9 cellular contexts compared by ENCODE assay signal in genomic region chr10:73940634-73941221, GRCh38. TPM values are rescaled to one million over a fixed set of nuclear protein-coding genes. Genes with fewer than 3 reads are reported as not detected.
DNase-seq lines count a peak whose midpoint lies in the region; ATAC-seq and TF ChIP-seq lines count a peak whose summit lies in the region.
"Had no signal": no experiment of that assay in that cellular context is flagged by ENCODE, and none has a peak within 500 bp of the region (broad histone marks: within the 10 kb centered on the region; RNA-seq: fewer than 3 reads in every experiment).

No MANE protein-coding gene starts in this region.

- H3K36me3 ChIP-seq in breast epithelium, result no peaks in the 10 kb centered on the region

- H3K36me3 Mint-ChIP-seq in CD4-positive, alpha-beta T cell (ENCODE audit: low read depth), result no peaks in the 10 kb centered on the region
- peaks cover 11% of the 10 kb centered on the region for H3K36me3 Mint-ChIP-seq in WTC11
- H3K36me3 Mint-ChIP-seq: activated naive CD8-positive, alpha-beta T cell had no signal

- no peaks in the 10 kb centered on the region for H3K27me3 ChIP-seq in CD4-positive, alpha-beta T cell (ENCODE audit: control insufficient read depth, insufficient read depth, low read length)
- H3K27me3 ChIP-seq in breast epithelium, result no peaks in the 10 kb centered on the region

- H3K27ac Mint-ChIP-seq in CD4-positive, alpha-beta T cell, result no peak overlapping the region
- H3K27ac Mint-ChIP-seq in WTC11, result no peak overlapping the region
- H3K27ac Mint-ChIP-seq: activated naive CD8-positive, alpha-beta T cell had no signal

- peak overlapping the region; percentile 15 to 45 (median 23) for H3K4me3 ChIP-seq in breast epithelium

- TF ChIP-seq POLR2A in breast epithelium (IDR thresholded peaks at IDR 0.05), result no peak

- H3K27me3 Mint-ChIP-seq in CD4-positive, alpha-beta T cell, result no peaks in the 10 kb centered on the region
- H3K27me3 Mint-ChIP-seq in WTC11 (ENCODE audit: low read depth), result peaks cover 7% of the 10 kb centered on the region

- ATAC-seq in CD4-positive, alpha-beta T cell (ENCODE audit: poor library complexity), result peak; percentile 100
- peak; percentile 53 for ATAC-seq in GM21390 (IDR thresholded peaks at IDR 0.05; ENCODE audit: unreplicated experiment)
- ATAC-seq in WTC11, result peak; percentile 98

- POLR2A ChIA-PET in CD4-positive, alpha-beta T cell (lab: Charles Lee), result interaction anchor here (0.6 to 2.2 kb wide), 9 partner anchors 12 to 94 kb away, joined by 3 to 19 read pairs (median 3); no protein-coding TSS in a partner anchor
- POLR2A ChIA-PET in WTC11 (lab: Charles Lee), result interaction anchor here (0.6 to 2.2 kb wide), 3 partner anchors 8 to 54 kb away, joined by 3 to 7 read pairs (median 5); no protein-coding TSS in a partner anchor

- no peaks in the 10 kb centered on the region for H3K9me3 ChIP-seq in CD4-positive, alpha-beta T cell (ENCODE audit: control insufficient read depth, low read length)
- no peaks in the 10 kb centered on the region for H3K9me3 ChIP-seq in breast epithelium

- H3K4me3 Mint-ChIP-seq in CD4-positive, alpha-beta T cell, result no peak overlapping the region
- peak overlapping the region; percentile 33 for H3K4me3 Mint-ChIP-seq in WTC11
- H3K4me3 Mint-ChIP-seq: activated naive CD8-positive, alpha-beta T cell had no signal

- peak; percentile 71 to 87 (median 82) for DNase-seq in CD4-positive, alpha-beta T cell
- peak; percentile 71 for DNase-seq in M059J (ENCODE audit: low read depth)
- peak; percentile 89 for DNase-seq in WTC11 (ENCODE audit: low spot score)
- DNase-seq in breast epithelium (ENCODE audit: low spot score in 2 of 2), result peak; percentile 77 to 80
- DNase-seq in islet precursor cell, result peak; percentile 89
- DNase-seq in stimulated activated CD4-positive, alpha-beta T cell treated with anti-CD3 and anti-CD28 coated beads, Interleukin-12 subunit alpha, Interleukin-12 subunit beta, amount 100 ng/mL, for 48 hours (ENCODE audit: low read depth in 2 of 3, low spot score in 1 of 3), result peak; percentile 61 to 89 (median 80)
- DNase-seq in SW 1271 (lab: John Stamatoyannopoulos, UW), result no peak

- no peaks in the 10 kb centered on the region for H3K9me3 Mint-ChIP-seq in CD4-positive, alpha-beta T cell
- H3K9me3 Mint-ChIP-seq in WTC11, result peaks cover 15% of the 10 kb centered on the region

- H3K4me1 ChIP-seq in breast epithelium, result peaks cover 0 to 3% of the 10 kb centered on the region in 2 donors

- no peak overlapping the region for H3K27ac ChIP-seq in CD4-positive, alpha-beta T cell (ENCODE audit: low read depth, low read length)
- peak overlapping the region; percentile 71 to 83 for H3K27ac ChIP-seq in breast epithelium

- intact Hi-C loops in CD4-positive, alpha-beta T cell (cut with DNase I, micrococcal nuclease), result loop anchor here (1.0 to 5.0 kb wide), 5 partner anchors 54 to 140 kb away; no protein-coding TSS in a partner anchor
- intact Hi-C loops in breast epithelium (cut with DNase I; ENCODE audit: low total_unique reads), result loop anchor here (10.0 kb wide), 1 partner anchor 56 kb away; no protein-coding TSS in a partner anchor

- peaks cover 8% of the 10 kb centered on the region for H3K4me1 Mint-ChIP-seq in CD4-positive, alpha-beta T cell (ENCODE audit: low read depth)
- peaks cover 10% of the 10 kb centered on the region for H3K4me1 Mint-ChIP-seq in WTC11

- peak; percentile 95 for TF ChIP-seq CTCF in CD4-positive, alpha-beta T cell (IDR thresholded peaks at IDR 0.05)
- peak; percentile 53 for TF ChIP-seq CTCF in WTC11 (IDR thresholded peaks at IDR 0.05)
- peak; percentile 80 to 97 (median 94) for TF ChIP-seq CTCF in breast epithelium (IDR thresholded peaks at IDR 0.05)

- CTCF ChIA-PET in CD4-positive, alpha-beta T cell (lab: Charles Lee), result interaction anchor here (0.6 to 3.7 kb wide), 36 partner anchors 10 to 141 kb away, joined by 3 to 62 read pairs (median 4); partner anchors contain the start of gene CAMK2G
- CTCF ChIA-PET in WTC11 (lab: Charles Lee), result interaction anchor here (0.5 to 7.5 kb wide), 44 partner anchors 9 to 184 kb away, joined by 3 to 155 read pairs (median 4); partner anchors contain the start of genes CAMK2G, CHCHD1, PLAU and VCL

TF ChIP-seq in WTC11, 78 proteins besides CTCF, POLR2A, EP300 and RAD21:
- TF ChIP-seq ZNF423 (CRISPR knock-in tag; IDR thresholded peaks at IDR 0.05), result no peak
- no peak for TF ChIP-seq IRF1 (CRISPR knock-in tag; IDR thresholded peaks at IDR 0.05)
- no peak for TF ChIP-seq NFATC4 (CRISPR knock-in tag; IDR thresholded peaks at IDR 0.05)
- 0 out of 2 replicates have a peak, but pooled peaks have one; percentile 45 for TF ChIP-seq HMGXB4 (CRISPR knock-in tag; IDR thresholded peaks at IDR 0.05)
- peak; percentile 60 for TF ChIP-seq MAX (CRISPR knock-in tag; IDR thresholded peaks at IDR 0.05)
- no peak for TF ChIP-seq ZNF232 (CRISPR knock-in tag; IDR thresholded peaks at IDR 0.05)

RNA-seq across cellular contexts. Expression of gene PLAU, which starts 29.8 kb away (rescaled TPM):
- not detected for total RNA-seq in CD4-positive, alpha-beta T cell
- total RNA-seq in M059J (2014; rRNA removed; shearing (Covaris generic)), result 264 and 272 TPM in 2 replicates
- 15.0 to 18.0 TPM (median 16.2 TPM) in 3 replicates for total RNA-seq in WTC11 (2021)
- total RNA-seq in breast epithelium, result 10 to 100 TPM in 1 of 3 donors, 1 to 10 TPM in 2; 4.2 to 11.0 (median 5.2) TPM

RNA-seq across cellular contexts. Expression of gene VCL, which starts 57.2 kb away (rescaled TPM):
- 10 to 100 TPM; 18.5 to 19.7 TPM for total RNA-seq in CD4-positive, alpha-beta T cell
- total RNA-seq in M059J (2014; rRNA removed; shearing (Covaris generic)), result 89.3 and 159 TPM in 2 replicates
- 225 to 236 TPM (median 234 TPM) in 3 replicates for total RNA-seq in WTC11 (2021)
- total RNA-seq in breast epithelium, result 10 to 100 TPM; 73.1 to 95.0 (median 77.6) TPM

Comparison
In these comparisons a context has a peak if more than half of its experiments do, and no peak if none do; other contexts are left out.
1. DNase-seq: peak in CD4-positive, alpha-beta T cell (10 of 10), M059J (single experiment), WTC11 (single experiment), breast epithelium (2 of 2), islet precursor cell (single experiment) and stimulated activated CD4-positive, alpha-beta T cell treated with anti-CD3 and anti-CD28 coated beads, Interleukin-12 subunit alpha, Interleukin-12 subunit beta, amount 100 ng/mL, for 48 hours (3 of 3); none in SW 1271 (0 of 2).
2. RNA of gene PLAU, which starts 29.8 kb away (total RNA-seq): 264 to 272 TPM in M059J; 15.0 to 18.0 TPM in WTC11, 4.2 to 11.0 TPM in breast epithelium and not detected in CD4-positive, alpha-beta T cell; every median in the first group is over 10 times any median in the second.
3. Peak in every context shown above with its lines, with median percentiles within 50 percentile points of each other: ATAC-seq and CTCF ChIP-seq.